In the genomic region with DNA sequence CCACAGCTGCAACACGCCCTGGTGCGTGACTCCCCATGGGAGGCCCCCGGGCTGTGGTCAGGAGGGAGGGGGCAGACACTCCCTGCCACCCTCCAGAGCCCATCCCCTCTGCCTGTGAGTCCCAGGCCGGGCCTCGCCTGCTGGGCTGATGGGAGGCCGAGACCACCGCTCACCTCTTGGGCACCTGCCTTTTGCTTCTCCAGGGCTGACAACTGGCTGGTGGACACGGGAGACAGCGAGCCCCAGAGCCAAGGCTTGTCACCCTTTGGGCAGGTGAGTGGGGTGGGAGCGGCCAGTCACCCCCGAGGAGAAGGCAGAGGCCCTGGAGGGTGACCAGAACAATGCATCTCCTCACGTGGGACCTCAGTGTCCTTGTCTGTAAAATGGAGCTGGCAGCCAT, we compare ENCODE assay signal across 31 cellular contexts. TPM values are rescaled to one million over a fixed set of nuclear protein-coding genes. Genes with fewer than 3 reads are reported as not detected.
"Had no signal": no experiment of that assay in that cellular context is flagged by ENCODE, and none has a peak within 500 bp of the region (broad histone marks: within the 10 kb centered on the region; RNA-seq: fewer than 3 reads in every experiment).

No MANE protein-coding gene starts in this region.

- H3K27ac ChIP-seq: ascending aorta, cardiac muscle cell, VCaP had no signal

- H3K27me3 ChIP-seq: ascending aorta had no signal

- DNase-seq: activated B cell treated with CpG ODN at 0.5 μM for 24 hours; activated CD4-positive, alpha-beta memory T cell treated with anti-CD3 and anti-CD28 coated beads, Interleukin-2, amount 10 ng/mL, durations not matched to agents 7 days and 5 days; activated CD4-positive, alpha-beta T cell treated with anti-CD3 and anti-CD28 coated beads for 4 hours; activated CD4-positive, alpha-beta T cell treated with anti-CD3 and anti-CD28 coated beads, Interleukin-2, amount 10 ng/mL, durations not matched to agents 7 days and 5 days; activated CD4-positive, alpha-beta T cell treated with anti-CD3 and anti-CD28 coated beads, Interleukin-2, amount 50 U/mL, for 48 hours; activated CD4-positive, CD25-positive, alpha-beta regulatory T cell treated with anti-CD3 and anti-CD28 coated beads, Interleukin-2, amount 50 U/mL, for 72 hours; activated CD8-positive, alpha-beta memory T cell treated with anti-CD3 and anti-CD28 coated beads for 24 hours; activated CD8-positive, alpha-beta memory T cell treated with anti-CD3 and anti-CD28 coated beads, Interleukin-2, amount 10 ng/mL, durations not matched to agents 7 days and 5 days; activated CD8-positive, alpha-beta memory T cell treated with anti-CD3 and anti-CD28 coated beads, Interleukin-2, amount 50 U/mL, for 48 hours; activated CD8-positive, alpha-beta T cell treated with anti-CD3 and anti-CD28 coated beads, Interleukin-2, amount 10 ng/mL, durations not matched to agents 7 days and 5 days; activated effector memory CD4-positive, alpha-beta T cell treated with Interleukin-2 at 50 U/mL for 16 hours; activated gamma-delta T cell; activated naive CD4-positive, alpha-beta T cell treated with anti-CD3 and anti-CD28 coated beads, Interleukin-2, amount 10 ng/mL, durations not matched to agents 7 days and 5 days; activated naive CD4-positive, alpha-beta T cell treated with Interleukin-2 at 50 U/mL for 16 hours; activated naive CD8-positive, alpha-beta T cell treated with anti-CD3 and anti-CD28 coated beads, Interleukin-2, amount 10 ng/mL, durations not matched to agents 7 days and 5 days; activated naive CD8-positive, alpha-beta T cell treated with anti-CD3 and anti-CD28 coated beads, Interleukin-2, amount 50 U/mL, for 24 hours; activated T-cell treated with anti-CD3 and anti-CD28 coated beads, Interleukin-2, amount 50 U/mL, for 24 hours; activated T-cell treated with anti-CD3 and anti-CD28 coated beads, Interleukin-2, amount 50 U/mL, for 48 hours; amygdala; anterior cingulate cortex; caudate nucleus; cerebellar nuclear complex; T-helper 2 cell; T-helper 9 cell had no signal

- H3K36me3 ChIP-seq: ascending aorta, cardiac muscle cell had no signal

- FAIRE-seq: bronchial epithelial cell, TTC549 had no signal

- H3K4me3 ChIP-seq: ascending aorta, cardiac muscle cell had no signal

- H3K9me3 ChIP-seq: ascending aorta had no signal

- ATAC-seq: activated CD8-positive, alpha-beta memory T cell treated with anti-CD3 and anti-CD28 coated beads, Interleukin-2, amount 10 ng/mL, durations not matched to agents 7 days and 5 days; activated CD8-positive, alpha-beta T cell treated with anti-CD3 and anti-CD28 coated beads, Interleukin-2, amount 10 ng/mL, durations not matched to agents 7 days and 5 days; activated naive CD8-positive, alpha-beta T cell treated with anti-CD3 and anti-CD28 coated beads, Interleukin-2, amount 50 U/mL, for 24 hours had no signal

RNA-seq across cellular contexts. Expression of a gene that starts 23.2 kb away (rescaled TPM):
- total RNA-seq: activated B cell treated with CpG ODN at 0.5 μM for 24 hours; activated CD4-positive, alpha-beta memory T cell treated with anti-CD3 and anti-CD28 coated beads, Interleukin-2, amount 10 ng/mL, durations not matched to agents 7 days and 5 days; activated CD4-positive, alpha-beta T cell treated with anti-CD3 and anti-CD28 coated beads, Interleukin-2, amount 10 ng/mL, durations not matched to agents 7 days and 5 days; activated CD8-positive, alpha-beta memory T cell treated with anti-CD3 and anti-CD28 coated beads, Interleukin-2, amount 10 ng/mL, durations not matched to agents 7 days and 5 days; activated CD8-positive, alpha-beta T cell treated with anti-CD3 and anti-CD28 coated beads, Interleukin-2, amount 10 ng/mL, durations not matched to agents 7 days and 5 days; activated naive CD8-positive, alpha-beta T cell treated with anti-CD3 and anti-CD28 coated beads, Interleukin-2, amount 10 ng/mL, durations not matched to agents 7 days and 5 days; activated T-helper 2 cell treated with anti-CD3 and anti-CD28 coated beads, Interferon-gamma antibody, Interleukin-2, Interleukin-4, amounts not matched to agents 10 μg/mL and 5 μg/mL and 100 μg/mL, durations not matched to agents 14 hours and 24 hours and 36 hours; ascending aorta; chondrocyte had no signal
